1 cellular context compared by ENCODE assay signal in genomic region chrX:2793752-2794151, GRCh38.
TF ChIP-seq lines count a peak whose summit lies in the region.

No MANE protein-coding gene starts in this region.

TF ChIP-seq in H1, 55 proteins besides CTCF, POLR2A, EP300 and RAD21:
- TF ChIP-seq TAF1 (IDR thresholded peaks at IDR 0.05; ENCODE audit: low read depth, low read length) (no peak), RNF2 (IDR thresholded peaks at IDR 0.05; ENCODE audit: borderline replicate concordance, low read depth, low read length, missing control alignments, poor library complexity, severe bottlenecking) (no peak), JUN (IDR thresholded peaks at IDR 0.05; ENCODE audit: low read depth, low read length) (no peak), SIN3A (conservative IDR thresholded peaks at IDR 0.05 in 1 of 2, IDR thresholded peaks at IDR 0.05 in 1 of 2; ENCODE audit: low read depth in 1 of 2, low read length in 2 of 2) (no peak), SP4 (IDR thresholded peaks at IDR 0.05; ENCODE audit: low read length) (no peak), FOSL1 (IDR thresholded peaks at IDR 0.05; ENCODE audit: insufficient read depth, low read depth, low read length) (no peak), YY1 (IDR thresholded peaks at IDR 0.05; ENCODE audit: low read depth, low read length) (no peak), RXRA (IDR thresholded peaks at IDR 0.05; ENCODE audit: insufficient read depth, low read depth, low read length) (no peak), JUND (IDR thresholded peaks at IDR 0.05; ENCODE audit: low read length) (no peak), SAP30 (IDR thresholded peaks at IDR 0.05; ENCODE audit: insufficient read depth, insufficient replicate concordance, low read length) (no peak), PHF8 (conservative IDR thresholded peaks at IDR 0.05; ENCODE audit: low read depth, low read length) (no peak)
- TF ChIP-seq, protein P1, sequence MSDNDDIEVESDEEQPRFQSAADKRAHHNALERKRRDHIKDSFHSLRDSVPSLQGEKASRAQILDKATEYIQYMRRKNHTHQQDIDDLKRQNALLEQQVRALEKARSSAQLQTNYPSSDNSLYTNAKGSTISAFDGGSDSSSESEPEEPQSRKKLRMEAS (IDR thresholded peaks at IDR 0.05): no peak
